In genomic region chr9:137317979-137318511, GRCh38 we compare ENCODE assay signal across 21 cellular contexts. TPM values are rescaled to one million over a fixed set of nuclear protein-coding genes. Genes with fewer than 3 reads are reported as not detected.
DNase-seq lines count a peak whose midpoint lies in the region; FAIRE-seq and TF ChIP-seq lines count a peak whose summit lies in the region.
"Had no signal": no experiment of that assay in that cellular context is flagged by ENCODE, and none has a peak within 500 bp of the region (broad histone marks: within the 10 kb centered on the region; RNA-seq: fewer than 3 reads in every experiment).

No MANE protein-coding gene starts in this region.

- H3K79me2 ChIP-seq in OCI-LY7 (ENCODE audit: insufficient read depth, low read depth, low read length): no peaks in the 10 kb centered on the region
- H3K79me2 ChIP-seq in GM23248 (ENCODE audit: insufficient read depth): no peaks in the 10 kb centered on the region

- H2AFZ ChIP-seq in OCI-LY7 (ENCODE audit: low read length): no peak overlapping the region
- no peak overlapping the region for H2AFZ ChIP-seq in GM23248
- H2AFZ ChIP-seq: GM23338 had no signal

- no peaks in the 10 kb centered on the region for H3F3A ChIP-seq in GM23248 (ENCODE audit: insufficient read depth)

- no TSS peak for BruUV-seq in OCI-LY7 (replicated peaks; lab: Mats Ljungman, UMichigan)

- FAIRE-seq in H54 (lab: Jason Lieb, UNC) (no peak), D721Med (lab: Jason Lieb, UNC) (no peak)
- FAIRE-seq: keratinocyte had no signal

- H3K27ac ChIP-seq in right atrium auricular region (peak overlapping the region; percentile 31 to 66), spleen (no peak overlapping the region), OCI-LY7 (ENCODE audit: low read depth, low read length, poor library complexity, severe bottlenecking) (no peak overlapping the region), GM23248 (no peak overlapping the region)
- H3K27ac ChIP-seq: cardiac muscle cell, SK-N-MC had no signal

- no peak for TF ChIP-seq CTCF in right atrium auricular region (IDR thresholded peaks at IDR 0.05)
- no peak for TF ChIP-seq CTCF in spleen (IDR thresholded peaks at IDR 0.05 in 8 of 11, conservative IDR thresholded peaks at IDR 0.05 in 3 of 11)
- no peak for TF ChIP-seq CTCF in OCI-LY7 (conservative IDR thresholded peaks at IDR 0.05; ENCODE audit: low read length)
- TF ChIP-seq CTCF in D721Med (IDR thresholded peaks at IDR 0.05; ENCODE audit: insufficient read depth, missing control alignments): no peak

- H3K9me2 ChIP-seq in OCI-LY7 (ENCODE audit: insufficient read depth, low read length) (no peaks in the 10 kb centered on the region), GM23248 (ENCODE audit: insufficient read depth) (no peaks in the 10 kb centered on the region)

- H3K27me3 ChIP-seq in right atrium auricular region (no peaks in the 10 kb centered on the region), spleen (replicated peaks in 1 of 7) (peaks cover 0 to 33% (median 16%) of the 10 kb centered on the region in 7 donors), GM23248 (replicated peaks; ENCODE audit: insufficient read depth) (no peaks in the 10 kb centered on the region)
- H3K27me3 ChIP-seq: cardiac muscle cell had no signal

- H4K20me1 ChIP-seq in OCI-LY7 (ENCODE audit: insufficient read depth, low read length): no peaks in the 10 kb centered on the region
- no peaks in the 10 kb centered on the region for H4K20me1 ChIP-seq in GM23248 (ENCODE audit: insufficient read depth)

- TF ChIP-seq POLR2A in H54 (IDR thresholded peaks at IDR 0.05; ENCODE audit: low read depth, low read length) (no peak), spleen (IDR thresholded peaks at IDR 0.05) (no peak)

- no peak overlapping the region for H3K9ac ChIP-seq in GM23248

- H3K4me3 ChIP-seq in right atrium auricular region: no peak overlapping the region
- H3K4me3 ChIP-seq in spleen: no peak overlapping the region
- H3K4me3 ChIP-seq in OCI-LY7 (ENCODE audit: low read depth, low read length, poor library complexity, severe bottlenecking): no peak overlapping the region
- no peak overlapping the region for H3K4me3 ChIP-seq in GM23248
- H3K4me3 ChIP-seq: cardiac muscle cell, GM23338, SK-N-MC, suprapubic skin had no signal

- H3K4me2 ChIP-seq in OCI-LY7 (ENCODE audit: low read length) (no peak overlapping the region), GM23248 (ENCODE audit: unreplicated experiment) (no peak overlapping the region)
- H3K4me2 ChIP-seq: GM23338 had no signal

- H3K4me1 ChIP-seq in right atrium auricular region (peaks cover 0 to 65% of the 10 kb centered on the region in 2 donors), spleen (peaks cover 24 to 78% (median 56%) of the 10 kb centered on the region in 6 donors), OCI-LY7 (ENCODE audit: insufficient read depth, low read length, poor library complexity, severe bottlenecking) (peaks cover 41% of the 10 kb centered on the region), GM23248 (ENCODE audit: insufficient read depth) (no peaks in the 10 kb centered on the region)

- no peaks in the 10 kb centered on the region for H3K36me3 ChIP-seq in right atrium auricular region
- no peaks in the 10 kb centered on the region for H3K36me3 ChIP-seq in spleen
- H3K36me3 ChIP-seq in OCI-LY7 (ENCODE audit: insufficient read depth, low read length): no peaks in the 10 kb centered on the region
- no peaks in the 10 kb centered on the region for H3K36me3 ChIP-seq in GM23248 (ENCODE audit: low read depth)
- H3K36me3 ChIP-seq: cardiac muscle cell, suprapubic skin had no signal

- H3K9me3 ChIP-seq in right atrium auricular region: no peaks in the 10 kb centered on the region
- H3K9me3 ChIP-seq in spleen: no peaks in the 10 kb centered on the region
- no peaks in the 10 kb centered on the region for H3K9me3 ChIP-seq in OCI-LY7 (ENCODE audit: low read length)
- no peaks in the 10 kb centered on the region for H3K9me3 ChIP-seq in GM23248 (ENCODE audit: low read depth)
- H3K9me3 ChIP-seq: suprapubic skin had no signal

- CTCF ChIA-PET in OCI-LY7 (lab: Charles Lee; ENCODE audit: unreplicated experiment): no interaction called here

- POLR2A ChIA-PET in OCI-LY7 (lab: Charles Lee): interaction anchor here (0.7 kb wide), 1 partner anchor 378 kb away, joined by 3 read pairs; no protein-coding TSS in a partner anchor

- intact Hi-C loops in spleen (cut with DNase I; ENCODE audit: low total_unique reads): no loop called here
- intact Hi-C loops in OCI-LY7 (cut with micrococcal nuclease; ENCODE audit: unreplicated experiment): no loop called here

- DNase-seq in D341Med (ENCODE audit: low spot score): peak; percentile 31
- DNase-seq in H54 (ENCODE audit: insufficient read length, low spot score): peak; percentile 14
- no peak for DNase-seq in right atrium auricular region (ENCODE audit: low spot score)
- peak; percentile 71 for DNase-seq in spleen
- DNase-seq in OCI-LY7 (ENCODE audit: low spot score): no peak
- DNase-seq in GM23248: no peak
- no peak for DNase-seq in D721Med (ENCODE audit: insufficient read length, low spot score)
- DNase-seq: activated B cell treated with CpG ODN at 0.5 μM for 24 hours; CD4-positive, alpha-beta memory T cell; dermis blood vessel endothelial cell; mammary epithelial cell; NCI-H1436 treated with DMSO at 0.1 percent for 48 hours; NCI-H2171; NCI-H524 treated with DMSO at 0.1 percent for 48 hours; stimulated activated CD4-positive, alpha-beta T cell treated with anti-CD3 and anti-CD28 coated beads, Interleukin-2, amount 100 ng/mL, for 48 hours had no signal

- in situ Hi-C loops in GM23248 (cut with MboI): no loop called here

- WGBS in spleen, 5 donors: 74 to 91% (median 84%) methylated on average over 10 to 18 of the region's 18 CpGs
- WGBS in GM23248 (ENCODE audit: low coverage in 1 of 2, low lambda C conversion rate in 2 of 2, missing lambda C conversion rate in 2 of 2), 2 experiments: 54 to 64% methylated on average over 9 to 18 of the region's 18 CpGs

RNA-seq across cellular contexts. Expression of gene NRARP, which starts 16.0 kb away (rescaled TPM):
- total RNA-seq in right atrium auricular region: 10 to 100 TPM in 1 of 2 donors, 1 to 10 TPM in 1; 5.6 to 13.3 TPM
- 10 to 100 TPM in 3 of 7 donors, 1 to 10 TPM in 4; 5.6 to 24.4 (median 9.4) TPM for total RNA-seq in spleen
- 1 to 10 TPM in 1 of 3 donors, under 1 TPM in 2; 0.37 to 1.3 (median 0.94) TPM for polyA plus RNA-seq in spleen
- total RNA-seq in OCI-LY7 (2014; rRNA removed; shearing (Covaris generic)): 6.9 TPM in 2 replicates
- total RNA-seq in OCI-LY7 (2022): 6.4 and 8.9 TPM in 2 replicates
- total RNA-seq in GM23248 (2014; rRNA removed; shearing (Covaris generic)): 0.32 TPM in 1 of 2 replicates, not detected in the other
- not detected in 2 replicates for polyA plus RNA-seq in GM23248 (2016; fragmentation: Nextera tagmentation; extraction: Ambion mirVana)
- total RNA-seq: fibroblast of lung had no signal
- polyA plus RNA-seq: CD4-positive, alpha-beta memory T cell had no signal

RNA-seq across cellular contexts. Expression of gene TOR4A, which starts 40.5 kb away (rescaled TPM):
- total RNA-seq in right atrium auricular region (10 to 100 TPM in 1 of 2 donors, 1 to 10 TPM in 1; 9.4 to 16.8 TPM), spleen (10 to 100 TPM; 23.1 to 39.9 (median 29.4) TPM), OCI-LY7 (2022) (19.7 and 22.3 TPM in 2 replicates)
- polyA plus RNA-seq in spleen (10 to 100 TPM in 1 of 3 donors, 1 to 10 TPM in 2; 3.2 to 10.8 (median 5.1) TPM), GM23248 (2016; fragmentation: Nextera tagmentation; extraction: Ambion mirVana) (4.1 and 5.0 TPM in 2 replicates)
- total RNA-seq in OCI-LY7 (2014; rRNA removed; shearing (Covaris generic)): 11.6 and 11.7 TPM in 2 replicates
- total RNA-seq in GM23248 (2014; rRNA removed; shearing (Covaris generic)): 25.8 and 29.6 TPM in 2 replicates

Comparison
In these comparisons a context has a peak if more than half of its experiments do, and no peak if none do; other contexts are left out.
1. DNase-seq: peak in D341Med (single experiment), H54 (single experiment) and spleen (single experiment); none in right atrium auricular region (single experiment), OCI-LY7 (single experiment), GM23248 (single experiment) and D721Med (single experiment).
2. H3K27ac ChIP-seq: peak in right atrium auricular region (2 of 2); none in spleen (0 of 8), OCI-LY7 (single experiment) and GM23248 (single experiment).